In genomic region chr6:39189915-39190544, GRCh38 we compare ENCODE assay signal across 9 cellular contexts. TPM values are rescaled to one million over a fixed set of nuclear protein-coding genes. Genes with fewer than 3 reads are reported as not detected.
A peak's percentile ranks its signal among the peaks of the same experiment; 100 is the strongest.
DNase-seq lines count a peak whose midpoint lies in the region; ATAC-seq and TF ChIP-seq lines count a peak whose summit lies in the region.
"Had no signal": no experiment of that assay in that cellular context is flagged by ENCODE, and none has a peak within 500 bp of the region (broad histone marks: within the 10 kb centered on the region; RNA-seq: fewer than 3 reads in every experiment).

No MANE protein-coding gene starts in this region.

- peak; percentile 80 for ATAC-seq in HG02870 (IDR thresholded peaks at IDR 0.05; ENCODE audit: unreplicated experiment)
- peak; percentile 38 to 71 (median 51) for ATAC-seq in heart right ventricle
- ATAC-seq in GM21723 (IDR thresholded peaks at IDR 0.05; ENCODE audit: unreplicated experiment): no peak
- no peak for ATAC-seq in GM18498 (IDR thresholded peaks at IDR 0.05; ENCODE audit: unreplicated experiment)

- no peaks in the 10 kb centered on the region for H4K20me1 ChIP-seq in SU-DHL-6 (ENCODE audit: low read depth, low read length)

- H3K9me2 ChIP-seq in SU-DHL-6 (replicated peaks; ENCODE audit: insufficient read depth, low read length): no peaks in the 10 kb centered on the region

- no peaks in the 10 kb centered on the region for H3K9me3 ChIP-seq in SU-DHL-6 (ENCODE audit: insufficient read depth, low read length)
- no peaks in the 10 kb centered on the region for H3K9me3 ChIP-seq in heart right ventricle
- H3K9me3 ChIP-seq in spleen: no peaks in the 10 kb centered on the region
- H3K9me3 ChIP-seq: thoracic aorta had no signal

- TF ChIP-seq POLR2A in spleen (IDR thresholded peaks at IDR 0.05): no peak

- H2AFZ ChIP-seq in SU-DHL-6 (ENCODE audit: low read depth, low read length, severe bottlenecking): no peak overlapping the region

- H3K27me3 ChIP-seq in SU-DHL-6 (ENCODE audit: low read length): no peaks in the 10 kb centered on the region
- peaks cover 0 to 7% (median 0%) of the 10 kb centered on the region in 7 donors for H3K27me3 ChIP-seq in heart right ventricle
- H3K27me3 ChIP-seq in spleen (replicated peaks in 1 of 7): no peaks in the 10 kb centered on the region

- DNase-seq in ELF-1 (ENCODE audit: low read depth, low spot score): peak; percentile 77
- no peak for DNase-seq in heart right ventricle
- DNase-seq in spleen: no peak

- no peaks in the 10 kb centered on the region for H3F3A ChIP-seq in SU-DHL-6 (ENCODE audit: insufficient read depth)

- H3K4me3 ChIP-seq in SU-DHL-6 (ENCODE audit: insufficient read depth, low read length, poor library complexity, severe bottlenecking) (no peak overlapping the region), heart right ventricle (no peak overlapping the region), spleen (no peak overlapping the region)
- H3K4me3 ChIP-seq: SK-N-MC, thoracic aorta had no signal

- H3K79me2 ChIP-seq in SU-DHL-6 (ENCODE audit: insufficient read depth, low read length): no peaks in the 10 kb centered on the region

- H3K27ac ChIP-seq in SU-DHL-6 (ENCODE audit: low read depth, low read length) (no peak overlapping the region), heart right ventricle (no peak overlapping the region), spleen (no peak overlapping the region)
- H3K27ac ChIP-seq: SK-N-MC, thoracic aorta had no signal

- no peaks in the 10 kb centered on the region for H3K36me3 ChIP-seq in SU-DHL-6 (ENCODE audit: low read length)
- H3K36me3 ChIP-seq in heart right ventricle: no peaks in the 10 kb centered on the region
- peaks cover 0 to 59% (median 2%) of the 10 kb centered on the region in 6 donors for H3K36me3 ChIP-seq in spleen
- H3K36me3 ChIP-seq: thoracic aorta had no signal

- 79 to 80% methylated on average over 15 of the region's 15 CpGs for WGBS in heart right ventricle, 2 donors
- WGBS in spleen, 5 donors: 75 to 89% (median 88%) methylated on average over 14 to 15 of the region's 15 CpGs

- H3K4me1 ChIP-seq in heart right ventricle (no peaks in the 10 kb centered on the region), spleen (peaks cover 0 to 3% (median 0%) of the 10 kb centered on the region in 6 donors)

- no peak overlapping the region for H3K9ac ChIP-seq in SU-DHL-6 (ENCODE audit: low read length)

- intact Hi-C loops in heart right ventricle (cut with DNase I) (no loop called here), spleen (cut with DNase I; ENCODE audit: low total_unique reads) (no loop called here)

- no peak overlapping the region for H3K4me2 ChIP-seq in SU-DHL-6 (ENCODE audit: low read depth, low read length, poor library complexity, severe bottlenecking)

- TF ChIP-seq CTCF in SU-DHL-6 (IDR thresholded peaks at IDR 0.05; ENCODE audit: insufficient read depth, low read length, poor library complexity, severe bottlenecking) (peak; percentile 38), heart right ventricle (IDR thresholded peaks at IDR 0.05) (peak; percentile 10 to 47 (median 40)), spleen (IDR thresholded peaks at IDR 0.05 in 8 of 11, conservative IDR thresholded peaks at IDR 0.05 in 3 of 11) (peak in 8 of 11 experiments; percentile 15 to 58 (median 38))

RNA-seq across cellular contexts. Expression of gene KCNK5, which starts 39.2 kb away (rescaled TPM):
- 1 to 10 TPM in 1 of 10 donors, under 1 TPM in 8, not detected in 1; 0.06 to 1.1 (median 0.21) TPM for total RNA-seq in heart right ventricle
- under 1 TPM; 0.33 to 0.66 TPM for polyA plus RNA-seq in heart right ventricle
- 1 to 10 TPM; 1.5 to 5.9 (median 4.2) TPM for total RNA-seq in spleen
- polyA plus RNA-seq in spleen: 1 to 10 TPM in 1 of 3 donors, under 1 TPM in 2; 0.52 to 1.6 (median 0.96) TPM

Comparison
In these comparisons a context has a peak if more than half of its experiments do, and no peak if none do; other contexts are left out.
1. ATAC-seq: peak in HG02870 (single experiment) and heart right ventricle (8 of 8); none in GM21723 (single experiment) and GM18498 (single experiment).
2. Peak in every context shown above with its lines, with median percentiles within 50 percentile points of each other: CTCF ChIP-seq.